In genomic region chr4:8840006-8840793, GRCh38 we compare ENCODE assay signal across 20 cellular contexts. TPM values are rescaled to one million over a fixed set of nuclear protein-coding genes. Genes with fewer than 3 reads are reported as not detected.
DNase-seq lines count a peak whose midpoint lies in the region; ATAC-seq and TF ChIP-seq lines count a peak whose summit lies in the region.
"Had no signal": no experiment of that assay in that cellular context is flagged by ENCODE, and none has a peak within 500 bp of the region (broad histone marks: within the 10 kb centered on the region; RNA-seq: fewer than 3 reads in every experiment).

No MANE protein-coding gene starts in this region.

- CTCF ChIA-PET in HCT116 (lab: Charles Lee), result no interaction called here

- H3K27me3 Mint-ChIP-seq in glutamatergic neuron (ENCODE audit: unreplicated experiment), result peaks cover 4% of the 10 kb centered on the region
- peaks cover 5 to 24% of the 10 kb centered on the region in 2 donors for H3K27me3 Mint-ChIP-seq in effector memory CD8-positive, alpha-beta T cell
- H3K27me3 Mint-ChIP-seq: activated CD4-positive, alpha-beta memory T cell treated with anti-CD3 and anti-CD28 coated beads, Interleukin-2, amount 10 ng/mL, durations not matched to agents 7 days and 5 days had no signal

- ATAC-seq in HCT116, result peak; percentile 70
- no peak for ATAC-seq in effector memory CD8-positive, alpha-beta T cell (replicated peaks)

- no peaks in the 10 kb centered on the region for H3K4me1 ChIP-seq in HCT116 (ENCODE audit: control insufficient read depth in 1 of 2, insufficient read depth in 2 of 2, low read length in 2 of 2)
- H3K4me1 ChIP-seq: breast epithelium had no signal

- no peaks in the 10 kb centered on the region for H3K36me3 Mint-ChIP-seq in glutamatergic neuron (ENCODE audit: unreplicated experiment)
- H3K36me3 Mint-ChIP-seq in effector memory CD8-positive, alpha-beta T cell (ENCODE audit: insufficient read depth), result no peaks in the 10 kb centered on the region

- TF ChIP-seq POLR2A in HCT116 (IDR thresholded peaks at IDR 0.05; ENCODE audit: borderline replicate concordance, extremely low read depth, insufficient read depth, insufficient read length), result no peak

- H3K27me3 ChIP-seq in HCT116 (ENCODE audit: insufficient read depth, low read length), result peaks cover 7% of the 10 kb centered on the region

- H3K4me3 Mint-ChIP-seq in glutamatergic neuron (ENCODE audit: unreplicated experiment), result no peak overlapping the region
- no peak overlapping the region for H3K4me3 Mint-ChIP-seq in effector memory CD8-positive, alpha-beta T cell
- H3K4me3 Mint-ChIP-seq: activated CD4-positive, alpha-beta memory T cell treated with anti-CD3 and anti-CD28 coated beads, Interleukin-2, amount 10 ng/mL, durations not matched to agents 7 days and 5 days; nephron had no signal

- no peaks in the 10 kb centered on the region for H3K9me3 ChIP-seq in HCT116 (ENCODE audit: control insufficient read depth in 1 of 2, insufficient read depth in 1 of 2, low read depth in 1 of 2, low read length in 2 of 2)

- H3K4me2 ChIP-seq in HCT116 (ENCODE audit: low read length), result no peak overlapping the region

- H3K27ac Mint-ChIP-seq in glutamatergic neuron (ENCODE audit: unreplicated experiment), result no peak overlapping the region
- no peak overlapping the region for H3K27ac Mint-ChIP-seq in effector memory CD8-positive, alpha-beta T cell
- H3K27ac Mint-ChIP-seq: activated CD4-positive, alpha-beta memory T cell treated with anti-CD3 and anti-CD28 coated beads, Interleukin-2, amount 10 ng/mL, durations not matched to agents 7 days and 5 days; nephron had no signal

- H3K4me1 Mint-ChIP-seq in glutamatergic neuron (ENCODE audit: low read depth, unreplicated experiment), result no peaks in the 10 kb centered on the region
- peaks cover 0 to 2% of the 10 kb centered on the region in 2 donors for H3K4me1 Mint-ChIP-seq in effector memory CD8-positive, alpha-beta T cell (ENCODE audit: low read depth in 2 of 2)
- H3K4me1 Mint-ChIP-seq: activated CD4-positive, alpha-beta memory T cell treated with anti-CD3 and anti-CD28 coated beads, Interleukin-2, amount 10 ng/mL, durations not matched to agents 7 days and 5 days; nephron had no signal

- H3K9me2 ChIP-seq in HCT116 (ENCODE audit: insufficient read depth), result no peaks in the 10 kb centered on the region

- H3K9me3 Mint-ChIP-seq in glutamatergic neuron (ENCODE audit: unreplicated experiment), result peaks cover 8% of the 10 kb centered on the region
- H3K9me3 Mint-ChIP-seq in effector memory CD8-positive, alpha-beta T cell, result peaks cover 0 to 1% of the 10 kb centered on the region in 2 donors

- H3K27ac ChIP-seq in HCT116 (ENCODE audit: low read depth, low read length), result no peak overlapping the region
- H3K27ac ChIP-seq: breast epithelium had no signal

- no peak overlapping the region for H2AFZ ChIP-seq in HCT116 (ENCODE audit: low read depth, low read length, poor library complexity, severe bottlenecking)

- BruUV-seq in HCT116 (replicated peaks; lab: Mats Ljungman, UMichigan), result no TSS peak

- POLR2A ChIA-PET in HCT116 (lab: Charles Lee), result no interaction called here

- RAD21 ChIA-PET in HCT116 (lab: Charles Lee; ENCODE audit: low non-redundant PET in 1 of 2, low total read pairs in 2 of 2, uncharacterized antibody in 2 of 2, unreplicated experiment in 2 of 2), result no interaction called here

- peak; percentile 13 for DNase-seq in D341Med (ENCODE audit: low spot score)
- no peak for DNase-seq in HCT116 (ENCODE audit: low read depth, low spot score)
- no peak for DNase-seq in glutamatergic neuron
- DNase-seq in retina, result peak; percentile 21
- no peak for DNase-seq in stimulated activated CD4-positive, alpha-beta T cell treated with anti-CD3 and anti-CD28 coated beads, Interleukin-2, amount 100 ng/mL, for 48 hours
- DNase-seq in NCI-H128 (lab: John Stamatoyannopoulos, UW; ENCODE audit: unreplicated experiment), result no peak
- DNase-seq in effector memory CD8-positive, alpha-beta T cell, result no peak
- DNase-seq: activated CD4-positive, alpha-beta memory T cell treated with anti-CD3 and anti-CD28 coated beads, Interleukin-2, amount 10 ng/mL, durations not matched to agents 7 days and 5 days; dermis blood vessel endothelial cell; DND-41; erythroblast; NCI-H1092 treated with DMSO at 0.1 percent for 48 hours; NCI-H526; SHP77 treated with DMSO at 0.1 percent for 48 hours; substantia nigra had no signal

- no peaks in the 10 kb centered on the region for H4K20me1 ChIP-seq in HCT116 (ENCODE audit: insufficient read depth)

- TF ChIP-seq CTCF in HCT116 (IDR thresholded peaks at IDR 0.05 in 2 of 3, conservative IDR thresholded peaks at IDR 0.05 in 1 of 3; ENCODE audit: borderline replicate concordance in 1 of 3, insufficient read depth in 1 of 3, low read depth in 2 of 3, low read length in 2 of 3), result peak in 1 of 3 experiments; percentile 6; a peak in 1 of 6 replicates
- peak; percentile 43 for TF ChIP-seq CTCF in glutamatergic neuron (IDR thresholded peaks at IDR 0.05; ENCODE audit: partially characterized antibody, unreplicated experiment)

- H3K79me2 ChIP-seq in HCT116 (ENCODE audit: insufficient read depth, low read length), result no peaks in the 10 kb centered on the region

- no peak overlapping the region for H3K9ac ChIP-seq in HCT116 (ENCODE audit: low read length)

- no peaks in the 10 kb centered on the region for H3K36me3 ChIP-seq in HCT116 (ENCODE audit: control insufficient read depth in 1 of 2, insufficient read depth in 2 of 2, low read length in 2 of 2)
- H3K36me3 ChIP-seq: breast epithelium had no signal

- intact Hi-C loops in HCT116 (cut with micrococcal nuclease), result no loop called here

- TF ChIP-seq RAD21 in HCT116 (IDR thresholded peaks at IDR 0.05; ENCODE audit: low read depth), result no peak

- no peak overlapping the region for H3K4me3 ChIP-seq in HCT116 (replicated peaks in 1 of 2; ENCODE audit: low read depth in 1 of 2, low read length in 2 of 2)
- H3K4me3 ChIP-seq: breast epithelium had no signal

TF ChIP-seq in HCT116, 20 proteins besides CTCF, POLR2A, EP300 and RAD21:
- TF ChIP-seq YY1 (IDR thresholded peaks at IDR 0.05; ENCODE audit: extremely low read depth, insufficient replicate concordance, low read depth, low read length) (no peak), FOSL1 (IDR thresholded peaks at IDR 0.05; ENCODE audit: low read depth) (no peak), MAX (IDR thresholded peaks at IDR 0.05) (no peak), ZFX (IDR thresholded peaks at IDR 0.05) (no peak), JUND (IDR thresholded peaks at IDR 0.05) (no peak), SP1 (IDR thresholded peaks at IDR 0.05; ENCODE audit: low read depth) (no peak), EZH2phosphoT487 (IDR thresholded peaks at IDR 0.05; ENCODE audit: borderline replicate concordance) (no peak), ZNF274 (IDR thresholded peaks at IDR 0.05; ENCODE audit: low read depth, low read length) (no peak), SIN3A (IDR thresholded peaks at IDR 0.05; ENCODE audit: low read depth) (no peak)
- TF ChIP-seq, protein P1, sequence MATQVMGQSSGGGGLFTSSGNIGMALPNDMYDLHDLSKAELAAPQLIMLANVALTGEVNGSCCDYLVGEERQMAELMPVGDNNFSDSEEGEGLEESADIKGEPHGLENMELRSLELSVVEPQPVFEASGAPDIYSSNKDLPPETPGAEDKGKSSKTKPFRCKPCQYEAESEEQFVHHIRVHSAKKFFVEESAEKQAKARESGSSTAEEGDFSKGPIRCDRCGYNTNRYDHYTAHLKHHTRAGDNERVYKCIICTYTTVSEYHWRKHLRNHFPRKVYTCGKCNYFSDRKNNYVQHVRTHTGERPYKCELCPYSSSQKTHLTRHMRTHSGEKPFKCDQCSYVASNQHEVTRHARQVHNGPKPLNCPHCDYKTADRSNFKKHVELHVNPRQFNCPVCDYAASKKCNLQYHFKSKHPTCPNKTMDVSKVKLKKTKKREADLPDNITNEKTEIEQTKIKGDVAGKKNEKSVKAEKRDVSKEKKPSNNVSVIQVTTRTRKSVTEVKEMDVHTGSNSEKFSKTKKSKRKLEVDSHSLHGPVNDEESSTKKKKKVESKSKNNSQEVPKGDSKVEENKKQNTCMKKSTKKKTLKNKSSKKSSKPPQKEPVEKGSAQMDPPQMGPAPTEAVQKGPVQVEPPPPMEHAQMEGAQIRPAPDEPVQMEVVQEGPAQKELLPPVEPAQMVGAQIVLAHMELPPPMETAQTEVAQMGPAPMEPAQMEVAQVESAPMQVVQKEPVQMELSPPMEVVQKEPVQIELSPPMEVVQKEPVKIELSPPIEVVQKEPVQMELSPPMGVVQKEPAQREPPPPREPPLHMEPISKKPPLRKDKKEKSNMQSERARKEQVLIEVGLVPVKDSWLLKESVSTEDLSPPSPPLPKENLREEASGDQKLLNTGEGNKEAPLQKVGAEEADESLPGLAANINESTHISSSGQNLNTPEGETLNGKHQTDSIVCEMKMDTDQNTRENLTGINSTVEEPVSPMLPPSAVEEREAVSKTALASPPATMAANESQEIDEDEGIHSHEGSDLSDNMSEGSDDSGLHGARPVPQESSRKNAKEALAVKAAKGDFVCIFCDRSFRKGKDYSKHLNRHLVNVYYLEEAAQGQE (IDR thresholded peaks at IDR 0.05; ENCODE audit: low read depth), result no peak

RNA-seq across cellular contexts. Expression of gene HMX1, which starts 31.4 kb away (rescaled TPM):
- 0.39 TPM for total RNA-seq in HCT116 (2021; ENCODE audit: unreplicated experiment)
- polyA plus RNA-seq in HCT116 (2012), result 0.18 and 0.26 TPM in 2 replicates
- total RNA-seq in glutamatergic neuron (ENCODE audit: unreplicated experiment), result 1.7 TPM
- total RNA-seq: activated CD4-positive, alpha-beta memory T cell treated with anti-CD3 and anti-CD28 coated beads, Interleukin-2, amount 10 ng/mL, durations not matched to agents 7 days and 5 days; breast epithelium; dermis blood vessel endothelial cell; frontal cortex; HT-29; pulmonary artery endothelial cell had no signal

Comparison
In these comparisons a context has a peak if more than half of its experiments do, and no peak if none do; other contexts are left out.
1. DNase-seq: peak in D341Med (single experiment) and retina (single experiment); none in HCT116 (single experiment), glutamatergic neuron (single experiment), stimulated activated CD4-positive, alpha-beta T cell treated with anti-CD3 and anti-CD28 coated beads, Interleukin-2, amount 100 ng/mL, for 48 hours (0 of 2), NCI-H128 (single experiment) and effector memory CD8-positive, alpha-beta T cell (0 of 3).